8 cellular contexts compared by ENCODE assay signal in genomic region chr7:155962968-155963300, GRCh38.
"Had no signal": no experiment of that assay in that cellular context is flagged by ENCODE, and none has a peak within 500 bp of the region (broad histone marks: within the 10 kb centered on the region; RNA-seq: fewer than 3 reads in every experiment).

No MANE protein-coding gene starts in this region.

- H3K27me3 ChIP-seq: upper lobe of right lung had no signal

- H3K4me1 ChIP-seq: upper lobe of right lung had no signal

- H3K36me3 ChIP-seq: upper lobe of right lung had no signal

- DNase-seq: activated CD4-positive, CD25-positive, alpha-beta regulatory T cell treated with anti-CD3 and anti-CD28 coated beads, Interleukin-2, amount 50 U/mL, for 72 hours; caudate nucleus; cortex of kidney; effector memory CD4-positive, alpha-beta T cell; kidney; T-helper 9 cell; upper lobe of right lung had no signal

- H3K4me3 ChIP-seq: upper lobe of right lung had no signal

- ATAC-seq: sciatic nerve had no signal

- H3K27ac ChIP-seq: upper lobe of right lung had no signal

- H3K9me3 ChIP-seq: upper lobe of right lung had no signal
